In the genomic region with DNA sequence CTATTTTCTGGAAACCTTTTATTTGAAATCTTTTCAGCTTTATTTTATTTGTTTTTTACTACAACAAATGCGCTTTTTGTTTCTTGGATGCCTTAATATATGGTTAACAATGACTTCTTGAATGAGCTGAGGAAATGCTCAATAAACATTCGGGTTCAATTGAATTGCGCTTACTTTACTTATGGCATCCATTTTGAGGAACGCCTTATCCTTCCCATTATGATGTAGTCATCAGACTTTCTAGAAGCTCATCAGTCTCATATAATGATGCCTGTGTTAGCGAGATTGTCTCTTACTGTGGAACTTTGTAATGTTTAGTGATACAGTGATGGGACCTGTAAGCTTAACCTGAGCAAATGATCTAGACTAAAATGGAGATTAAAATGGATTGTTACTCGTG, we compare ENCODE assay signal across 1 cellular context.
TF ChIP-seq lines count a peak whose summit lies in the region.

No MANE protein-coding gene starts in this region.

TF ChIP-seq in H1, 55 proteins besides CTCF, POLR2A, EP300 and RAD21:
- peak; percentile 44; the same call in 1 of the 2 replicates for TF ChIP-seq YY1 (IDR thresholded peaks at IDR 0.05; ENCODE audit: low read depth, low read length)
- TF ChIP-seq TAF1 (IDR thresholded peaks at IDR 0.05; ENCODE audit: low read depth, low read length) = no peak
